In genomic region chr7:45589061-45589460, GRCh38 we compare ENCODE assay signal across 1 cellular context.
TF ChIP-seq lines count a peak whose summit lies in the region.

No MANE protein-coding gene starts in this region.

TF ChIP-seq in K562, 482 proteins besides CTCF, POLR2A, EP300 and RAD21 (continued from another document):
- no peak for TF ChIP-seq MAX (CRISPR knock-in tag; IDR thresholded peaks at IDR 0.05)
- TF ChIP-seq ZFP91 (CRISPR knock-in tag; IDR thresholded peaks at IDR 0.05): no peak
- no peak for TF ChIP-seq FOXA3 (CRISPR knock-in tag; conservative IDR thresholded peaks at IDR 0.05 in 1 of 2, IDR thresholded peaks at IDR 0.05 in 1 of 2)
- no peak for TF ChIP-seq FOXM1 (IDR thresholded peaks at IDR 0.05; ENCODE audit: low read depth)
- TF ChIP-seq FOXM1 (CRISPR knock-in tag; IDR thresholded peaks at IDR 0.05; ENCODE audit: low read depth): no peak
- no peak for TF ChIP-seq HDGF (IDR thresholded peaks at IDR 0.05)
- no peak for TF ChIP-seq BRD9 (IDR thresholded peaks at IDR 0.05; ENCODE audit: low read depth, partially characterized antibody)
